8 cellular contexts compared by ENCODE assay signal in the genomic region with DNA sequence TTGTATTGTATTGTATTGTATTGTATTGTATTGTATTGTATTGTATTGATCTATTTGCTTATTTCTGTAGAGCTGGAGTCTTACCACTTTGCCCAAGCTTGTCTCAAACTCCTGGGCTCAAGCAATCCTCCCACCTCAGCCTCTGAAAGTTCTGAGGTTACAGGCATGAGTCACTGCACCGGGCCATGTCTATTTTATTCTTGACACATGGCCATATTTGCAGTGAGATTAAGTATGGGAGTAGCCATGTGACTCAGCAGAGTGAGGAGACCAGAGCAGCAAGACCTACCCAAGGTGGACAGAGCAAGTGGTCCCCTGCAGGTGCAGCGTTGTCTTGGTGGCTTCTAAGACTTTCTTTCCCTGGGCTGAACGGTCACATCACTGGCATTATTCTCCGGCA. TPM values are rescaled to one million over a fixed set of nuclear protein-coding genes. Genes with fewer than 3 reads are reported as not detected.
A peak's percentile ranks its signal among the peaks of the same experiment; 100 is the strongest.
DNase-seq lines count a peak whose midpoint lies in the region; ATAC-seq and TF ChIP-seq lines count a peak whose summit lies in the region.

No MANE protein-coding gene starts in this region.

- no peak overlapping the region for H3K4me3 Mint-ChIP-seq in effector memory CD8-positive, alpha-beta T cell

- no peak overlapping the region for H3K27ac Mint-ChIP-seq in effector memory CD8-positive, alpha-beta T cell

- TF ChIP-seq CTCF in left lung (IDR thresholded peaks at IDR 0.05) = no peak

- peaks cover 0 to 3% of the 10 kb centered on the region in 2 donors for H3K4me1 Mint-ChIP-seq in effector memory CD8-positive, alpha-beta T cell (ENCODE audit: low read depth in 2 of 2)

- H3K27ac ChIP-seq in left lung = no peak overlapping the region

- no peaks in the 10 kb centered on the region for H3K9me3 Mint-ChIP-seq in effector memory CD8-positive, alpha-beta T cell

- H3K4me3 ChIP-seq in left lung = no peak overlapping the region

- peak; percentile 3 for DNase-seq in NCI-H460 (ENCODE audit: extremely low read depth, low read depth)
- no peak for DNase-seq in left lung
- no peak for DNase-seq in stimulated activated naive CD4-positive, alpha-beta T cell (lab: John Stamatoyannopoulos, UW)
- no peak for DNase-seq in SW 1271 (lab: John Stamatoyannopoulos, UW)
- no peak for DNase-seq in NCI-H2081 treated with DMSO at 0.1 percent for 48 hours (lab: John Stamatoyannopoulos, UW)
- DNase-seq in effector memory CD8-positive, alpha-beta T cell = no peak

- peak; percentile 97 for ATAC-seq in GM18867 (IDR thresholded peaks at IDR 0.05; ENCODE audit: unreplicated experiment)
- peak; percentile 86 for ATAC-seq in HG02623 (IDR thresholded peaks at IDR 0.05; ENCODE audit: unreplicated experiment)
- peak; percentile 33 for ATAC-seq in left lung
- no peak for ATAC-seq in effector memory CD8-positive, alpha-beta T cell (replicated peaks)

- H3K27me3 Mint-ChIP-seq in effector memory CD8-positive, alpha-beta T cell = peaks cover 0 to 6% of the 10 kb centered on the region in 2 donors

- peaks cover 0 to 100% of the 10 kb centered on the region in 2 donors for H3K27me3 ChIP-seq in left lung

- intact Hi-C loops in left lung (cut with DNase I) = no loop called here

- no peaks in the 10 kb centered on the region for H3K36me3 ChIP-seq in left lung

- H3K36me3 Mint-ChIP-seq in effector memory CD8-positive, alpha-beta T cell (ENCODE audit: insufficient read depth) = peaks cover 2% of the 10 kb centered on the region

- H3K4me1 ChIP-seq in left lung = no peaks in the 10 kb centered on the region

- no peaks in the 10 kb centered on the region for H3K9me3 ChIP-seq in left lung

RNA-seq across cellular contexts. Expression of gene UBAC2, which starts 49.1 kb away (rescaled TPM):
- 41.9 and 43.0 TPM in 2 replicates for total RNA-seq in NCI-H460 (2014; rRNA removed; shearing (Covaris generic))
- 35.2 and 41.3 TPM in 2 replicates for polyA plus RNA-seq in NCI-H460 (2014; cell fraction: nucleus; rRNA removed)
- 10 to 100 TPM; 56.1 to 57.4 TPM for total RNA-seq in left lung
